ENCODE assay signal across 13 cellular contexts in genomic region chr7:33873981-33874750, GRCh38. TPM values are rescaled to one million over a fixed set of nuclear protein-coding genes. Genes with fewer than 3 reads are reported as not detected.
DNase-seq lines count a peak whose midpoint lies in the region; FAIRE-seq and TF ChIP-seq lines count a peak whose summit lies in the region.
"Had no signal": no experiment of that assay in that cellular context is flagged by ENCODE, and none has a peak within 500 bp of the region (broad histone marks: within the 10 kb centered on the region; RNA-seq: fewer than 3 reads in every experiment).

No MANE protein-coding gene starts in this region.

- H2AFZ ChIP-seq in endothelial cell of umbilical vein (ENCODE audit: low read depth, low read length), result no peak overlapping the region
- H2AFZ ChIP-seq in osteoblast (ENCODE audit: low read length), result no peak overlapping the region

- CTCF ChIA-PET in endothelial cell of umbilical vein (lab: Charles Lee), result interaction anchor here (0.9 to 1.0 kb wide), 2 partner anchors 11 to 22 kb away, joined by 3 read pairs; no protein-coding TSS in a partner anchor

- no peak overlapping the region for H3K27ac ChIP-seq in BLaER1 treated with 17β-estradiol and CSF1 and Interleukin-3, amounts not matched to agents 10 nM and 100 nM
- H3K27ac ChIP-seq in endothelial cell of umbilical vein (ENCODE audit: insufficient read depth, low read depth, low read length) (no peak overlapping the region), osteoblast (ENCODE audit: low read depth, low read length) (peak overlapping the region; percentile 90)
- H3K27ac ChIP-seq: body of pancreas, upper lobe of left lung had no signal

- no peaks in the 10 kb centered on the region for H3K9me3 ChIP-seq in BLaER1 treated with 17β-estradiol and CSF1 and Interleukin-3, amounts not matched to agents 10 nM and 100 nM (replicated peaks in 1 of 11)
- H3K9me3 ChIP-seq in endothelial cell of umbilical vein (replicated peaks; ENCODE audit: control insufficient read depth, insufficient read depth, low read length) (no peaks in the 10 kb centered on the region), osteoblast (ENCODE audit: low read depth, low read length) (no peaks in the 10 kb centered on the region)
- H3K9me3 ChIP-seq: body of pancreas, upper lobe of left lung had no signal

- intact Hi-C loops in endothelial cell of umbilical vein (cut with micrococcal nuclease), result no loop called here

- no peak overlapping the region for H3K9ac ChIP-seq in BLaER1 treated with 17β-estradiol and CSF1 and Interleukin-3, amounts not matched to agents 10 nM and 100 nM
- H3K9ac ChIP-seq in endothelial cell of umbilical vein (replicated peaks; ENCODE audit: extremely low read depth, insufficient read depth, low read length), result no peak overlapping the region

- H4K20me1 ChIP-seq in BLaER1 treated with 17β-estradiol and CSF1 and Interleukin-3, amounts not matched to agents 10 nM and 100 nM, result no peaks in the 10 kb centered on the region
- H4K20me1 ChIP-seq in endothelial cell of umbilical vein (replicated peaks; ENCODE audit: control insufficient read depth, extremely low read depth, insufficient read depth, low read length), result no peaks in the 10 kb centered on the region
- H4K20me1 ChIP-seq in osteoblast (ENCODE audit: insufficient read depth, low read length), result no peaks in the 10 kb centered on the region

- no peaks in the 10 kb centered on the region for H3K36me3 ChIP-seq in BLaER1 treated with 17β-estradiol and CSF1 and Interleukin-3, amounts not matched to agents 10 nM and 100 nM
- no peaks in the 10 kb centered on the region for H3K36me3 ChIP-seq in endothelial cell of umbilical vein (ENCODE audit: control insufficient read depth in 2 of 2, extremely low read depth in 1 of 2, insufficient read depth in 2 of 2, low read length in 2 of 2)
- H3K36me3 ChIP-seq in osteoblast (ENCODE audit: insufficient read depth, low read length), result no peaks in the 10 kb centered on the region
- H3K36me3 ChIP-seq: upper lobe of left lung had no signal

- TF ChIP-seq CTCF in endothelial cell of umbilical vein (IDR thresholded peaks at IDR 0.05; ENCODE audit: extremely low read depth in 1 of 2, insufficient read depth in 1 of 2, low read depth in 1 of 2, low read length in 2 of 2) (no peak), osteoblast (IDR thresholded peaks at IDR 0.05; ENCODE audit: extremely low read depth, low read depth, low read length) (no peak)

- dilution Hi-C loops in endothelial cell of umbilical vein (cut with MboI; ENCODE audit: extremely low pct_ligation_motif_present, low sequenced_read_pairs), result no loop called here

- peak overlapping the region in 9 of 11 experiments; percentile 8 to 62 (median 48); a peak in 14 of 22 replicates for H3K4me2 ChIP-seq in BLaER1 treated with 17β-estradiol and CSF1 and Interleukin-3, amounts not matched to agents 10 nM and 100 nM
- H3K4me2 ChIP-seq in endothelial cell of umbilical vein (ENCODE audit: insufficient read depth, low read length), result peak overlapping the region; percentile 10
- H3K4me2 ChIP-seq in osteoblast (ENCODE audit: insufficient read depth, low read length), result peak overlapping the region; percentile 81

- H3K4me1 ChIP-seq in BLaER1 treated with 17β-estradiol and CSF1 and Interleukin-3, amounts not matched to agents 10 nM and 100 nM, result peaks cover 0 to 13% (median 7%) of the 10 kb centered on the region in 10 experiments; a peak in 12 of 20 replicates
- H3K4me1 ChIP-seq in endothelial cell of umbilical vein (ENCODE audit: control insufficient read depth, extremely low read depth, insufficient read depth, low read length), result no peaks in the 10 kb centered on the region
- peaks cover 47% of the 10 kb centered on the region for H3K4me1 ChIP-seq in osteoblast (ENCODE audit: insufficient read depth, low read length)
- H3K4me1 ChIP-seq: body of pancreas, upper lobe of left lung had no signal

- DNase-seq in NCI-H226 (peak; percentile 74), endothelial cell of umbilical vein (ENCODE audit: low read depth, low spot score) (no peak), osteoblast (ENCODE audit: insufficient read length, low spot score, missing footprints) (no peak), iPS-NIHi7 (ENCODE audit: extremely low spot score) (no peak), DMS114 treated with DMSO at 0.1 percent for 48 hours (lab: John Stamatoyannopoulos, UW; ENCODE audit: unreplicated experiment) (no peak)
- no peak for DNase-seq in stimulated activated CD4-positive, alpha-beta T cell treated with anti-CD3 and anti-CD28 coated beads, Interleukin-15, amount 100 ng/mL, for 24 hours
- no peak for DNase-seq in stimulated activated CD4-positive, alpha-beta T cell treated with anti-CD3 and anti-CD28 coated beads, Interleukin-1b, Interleukin-23, amount 100 ng/mL, for 48 hours
- DNase-seq: activated CD4-positive, CD25-positive, alpha-beta regulatory T cell treated with anti-CD3 and anti-CD28 coated beads, Interleukin-2, amount 50 U/mL, for 72 hours; activated T-cell treated with anti-CD3 and anti-CD28 coated beads, Interleukin-2, amount 50 U/mL, for 4 hours; CD8-positive, alpha-beta T cell; upper lobe of left lung had no signal

- POLR2A ChIA-PET in endothelial cell of umbilical vein (lab: Charles Lee), result no interaction called here

- no TSS peak for BruUV-seq in endothelial cell of umbilical vein (replicated peaks; lab: Mats Ljungman, UMichigan)

- FAIRE-seq in endothelial cell of umbilical vein (lab: Jason Lieb, UNC), result peak; percentile 67

- no peak for TF ChIP-seq POLR2A in endothelial cell of umbilical vein (IDR thresholded peaks at IDR 0.05; ENCODE audit: low read depth, low read length)

- no peaks in the 10 kb centered on the region for H3K27me3 ChIP-seq in BLaER1 treated with 17β-estradiol and CSF1 and Interleukin-3, amounts not matched to agents 10 nM and 100 nM
- H3K27me3 ChIP-seq in endothelial cell of umbilical vein (ENCODE audit: control insufficient read depth in 2 of 2, insufficient read depth in 2 of 2, low read length in 2 of 2) (no peaks in the 10 kb centered on the region), osteoblast (ENCODE audit: insufficient read depth, low read length) (no peaks in the 10 kb centered on the region)
- H3K27me3 ChIP-seq: body of pancreas, upper lobe of left lung had no signal

- no peak overlapping the region for H3K4me3 ChIP-seq in BLaER1 treated with 17β-estradiol and CSF1 and Interleukin-3, amounts not matched to agents 10 nM and 100 nM
- no peak overlapping the region for H3K4me3 ChIP-seq in endothelial cell of umbilical vein (replicated peaks in 1 of 3; ENCODE audit: insufficient read depth in 1 of 3, low read depth in 1 of 3, low read length in 3 of 3)
- H3K4me3 ChIP-seq in osteoblast (ENCODE audit: insufficient read depth, low read length), result peak overlapping the region; percentile 27
- H3K4me3 ChIP-seq: body of pancreas, upper lobe of left lung had no signal

- H3K9me1 ChIP-seq in endothelial cell of umbilical vein (replicated peaks; ENCODE audit: control insufficient read depth, extremely low read depth, insufficient read depth, low read length), result no peaks in the 10 kb centered on the region

- no peaks in the 10 kb centered on the region for H3K79me2 ChIP-seq in endothelial cell of umbilical vein (ENCODE audit: control insufficient read depth, insufficient read depth, low read length)
- H3K79me2 ChIP-seq in osteoblast (ENCODE audit: insufficient read depth, low read length), result no peaks in the 10 kb centered on the region

TF ChIP-seq in endothelial cell of umbilical vein, 7 proteins besides CTCF, POLR2A, EP300 and RAD21:
- TF ChIP-seq EZH2 (IDR thresholded peaks at IDR 0.05; ENCODE audit: borderline replicate concordance, low read depth, low read length, severe bottlenecking) (no peak), FOS (IDR thresholded peaks at IDR 0.05; ENCODE audit: borderline replicate concordance, insufficient read depth, low read length) (peak; percentile 66)
TF ChIP-seq in endothelial cell of umbilical vein: peak in this region for 1.

RNA-seq across cellular contexts. Expression of gene BMPER, which starts 31.2 kb away (rescaled TPM):
- total RNA-seq in endothelial cell of umbilical vein (0.13 and 0.32 TPM in 2 replicates), osteoblast (9.7 and 11.2 TPM in 2 replicates)
- 0.10 TPM in 2 replicates for polyA plus RNA-seq in endothelial cell of umbilical vein
- polyA plus RNA-seq in endothelial cell of umbilical vein (2011; cell fraction: cytosol; rRNA removed), result 0.10 and 0.15 TPM in 2 replicates
- 0.26 and 0.41 TPM in 2 replicates for polyA plus RNA-seq in endothelial cell of umbilical vein (2011; cell fraction: nucleus; rRNA removed)
- polyA plus RNA-seq in endothelial cell of umbilical vein (2012), result 0.24 and 0.59 TPM in 2 replicates
- polyA minus RNA-seq in endothelial cell of umbilical vein, result 0.04 and 1.1 TPM in 2 replicates
- not detected for polyA minus RNA-seq in endothelial cell of umbilical vein (2011; cell fraction: cytosol; rRNA and poly(A)+ RNA removed)
- 0.34 and 0.38 TPM in 2 replicates for polyA minus RNA-seq in endothelial cell of umbilical vein (2011; cell fraction: nucleus; rRNA and poly(A)+ RNA removed)
- total RNA-seq: CD8-positive, alpha-beta T cell had no signal

Comparison
In these comparisons a context has a peak if more than half of its experiments do, and no peak if none do; other contexts are left out.
1. H3K4me2 ChIP-seq: peak in every context shown above with its lines; median percentile 81 in osteoblast; 48 in BLaER1 treated with 17β-estradiol and CSF1 and Interleukin-3, amounts not matched to agents 10 nM and 100 nM; 10 in endothelial cell of umbilical vein.